ENCODE assay signal across 8 cellular contexts in genomic region chrX:40172169-40172979, GRCh38.
DNase-seq lines count a peak whose midpoint lies in the region; ATAC-seq and TF ChIP-seq lines count a peak whose summit lies in the region.

No MANE protein-coding gene starts in this region.

- peak overlapping the region; percentile 97 for H3K9ac ChIP-seq in BLaER1

- peak overlapping the region; percentile 82 for H3K4me2 ChIP-seq in BLaER1

- no peaks in the 10 kb centered on the region for H3K27me3 ChIP-seq in BLaER1

- H4K20me1 ChIP-seq in BLaER1: no peaks in the 10 kb centered on the region

- H3K4me3 ChIP-seq in BLaER1: peak overlapping the region; percentile 73

- no peaks in the 10 kb centered on the region for H3K9me3 Mint-ChIP-seq in HFFc6
- H3K9me3 Mint-ChIP-seq in activated T-helper 2 cell treated with anti-CD3 and anti-CD28 coated beads, Interferon-gamma antibody, Interleukin-2, Interleukin-4, amounts not matched to agents 10 μg/mL and 5 μg/mL and 100 μg/mL, durations not matched to agents 14 hours and 24 hours and 36 hours: no peaks in the 10 kb centered on the region
- H3K9me3 Mint-ChIP-seq in osteocyte (ENCODE audit: unreplicated experiment): no peaks in the 10 kb centered on the region

- DNase-seq in HFFc6 (peak; percentile 25), head of caudate nucleus (peak in 26 of 42 donors; percentile 30 to 73 (median 42)), osteocyte (ENCODE audit: extremely low spot score, unreplicated experiment) (no peak), ureter (ENCODE audit: low spot score) (no peak), GM19238 (ENCODE audit: insufficient read length, low spot score) (no peak)
- no peak for DNase-seq in activated T-helper 2 cell treated with anti-CD3 and anti-CD28 coated beads, Interferon-gamma antibody, Interleukin-2, Interleukin-4, amounts not matched to agents 10 μg/mL and 5 μg/mL and 100 μg/mL, durations not matched to agents 14 hours and 24 hours and 36 hours (ENCODE audit: low spot score)

- peak overlapping the region; percentile 99 for H3K27ac ChIP-seq in BLaER1

- TF ChIP-seq CTCF in HFFc6 (IDR thresholded peaks at IDR 0.05): no peak
- TF ChIP-seq CTCF in osteocyte (IDR thresholded peaks at IDR 0.05): no peak

- no peak for ATAC-seq in GM19452 (IDR thresholded peaks at IDR 0.05; ENCODE audit: unreplicated experiment)

- intact Hi-C loops in activated T-helper 2 cell treated with anti-CD3 and anti-CD28 coated beads, Interferon-gamma antibody, Interleukin-2, Interleukin-4, amounts not matched to agents 10 μg/mL and 5 μg/mL and 100 μg/mL, durations not matched to agents 14 hours and 24 hours and 36 hours (cut with micrococcal nuclease): loop anchor here (5.0 to 10.0 kb wide), 7 partner anchors 160 to 1365 kb away; no protein-coding TSS in a partner anchor
- intact Hi-C loops in head of caudate nucleus (cut with DNase I): no loop called here

- H3K4me1 Mint-ChIP-seq in HFFc6 (ENCODE audit: low read depth) (peaks cover 37% of the 10 kb centered on the region), osteocyte (ENCODE audit: unreplicated experiment) (peaks cover 63% of the 10 kb centered on the region)
- peaks cover 33% of the 10 kb centered on the region for H3K4me1 Mint-ChIP-seq in activated T-helper 2 cell treated with anti-CD3 and anti-CD28 coated beads, Interferon-gamma antibody, Interleukin-2, Interleukin-4, amounts not matched to agents 10 μg/mL and 5 μg/mL and 100 μg/mL, durations not matched to agents 14 hours and 24 hours and 36 hours (ENCODE audit: low read depth)

- peak overlapping the region; percentile 83 for H3K4me3 Mint-ChIP-seq in HFFc6
- H3K4me3 Mint-ChIP-seq in activated T-helper 2 cell treated with anti-CD3 and anti-CD28 coated beads, Interferon-gamma antibody, Interleukin-2, Interleukin-4, amounts not matched to agents 10 μg/mL and 5 μg/mL and 100 μg/mL, durations not matched to agents 14 hours and 24 hours and 36 hours (ENCODE audit: low read depth): peak overlapping the region; percentile 89
- peak overlapping the region; percentile 70 for H3K4me3 Mint-ChIP-seq in osteocyte (ENCODE audit: unreplicated experiment)

- H3K27ac Mint-ChIP-seq in HFFc6 (peak overlapping the region; percentile 83), osteocyte (ENCODE audit: unreplicated experiment) (peak overlapping the region; percentile 99)
- peak overlapping the region; percentile 99 for H3K27ac Mint-ChIP-seq in activated T-helper 2 cell treated with anti-CD3 and anti-CD28 coated beads, Interferon-gamma antibody, Interleukin-2, Interleukin-4, amounts not matched to agents 10 μg/mL and 5 μg/mL and 100 μg/mL, durations not matched to agents 14 hours and 24 hours and 36 hours

- H3K36me3 ChIP-seq in BLaER1: no peaks in the 10 kb centered on the region

- H3K9me3 ChIP-seq in BLaER1: peaks cover 59% of the 10 kb centered on the region

- no peaks in the 10 kb centered on the region for H3K36me3 Mint-ChIP-seq in HFFc6 (ENCODE audit: low read depth)
- peaks cover 5% of the 10 kb centered on the region for H3K36me3 Mint-ChIP-seq in activated T-helper 2 cell treated with anti-CD3 and anti-CD28 coated beads, Interferon-gamma antibody, Interleukin-2, Interleukin-4, amounts not matched to agents 10 μg/mL and 5 μg/mL and 100 μg/mL, durations not matched to agents 14 hours and 24 hours and 36 hours (ENCODE audit: low read depth)
- H3K36me3 Mint-ChIP-seq in osteocyte (ENCODE audit: unreplicated experiment): no peaks in the 10 kb centered on the region

- H3K4me1 ChIP-seq in BLaER1: peaks cover 60% of the 10 kb centered on the region

- H3K27me3 Mint-ChIP-seq in HFFc6 (ENCODE audit: insufficient read depth) (no peaks in the 10 kb centered on the region; the same call in 1 of the 2 replicates), osteocyte (ENCODE audit: unreplicated experiment) (no peaks in the 10 kb centered on the region)
- H3K27me3 Mint-ChIP-seq in activated T-helper 2 cell treated with anti-CD3 and anti-CD28 coated beads, Interferon-gamma antibody, Interleukin-2, Interleukin-4, amounts not matched to agents 10 μg/mL and 5 μg/mL and 100 μg/mL, durations not matched to agents 14 hours and 24 hours and 36 hours (ENCODE audit: low read depth): no peaks in the 10 kb centered on the region

Comparison
In these comparisons a context has a peak if more than half of its experiments do, and no peak if none do; other contexts are left out.
1. DNase-seq: peak in HFFc6 (single experiment) and head of caudate nucleus (26 of 42); none in activated T-helper 2 cell treated with anti-CD3 and anti-CD28 coated beads, Interferon-gamma antibody, Interleukin-2, Interleukin-4, amounts not matched to agents 10 μg/mL and 5 μg/mL and 100 μg/mL, durations not matched to agents 14 hours and 24 hours and 36 hours (single experiment), osteocyte (single experiment), ureter (single experiment) and GM19238 (single experiment).
2. Peak in every context shown above with its lines, with median percentiles within 50 percentile points of each other: H3K27ac Mint-ChIP-seq and H3K4me3 Mint-ChIP-seq.